35 cellular contexts compared by ENCODE assay signal in the genomic region with DNA sequence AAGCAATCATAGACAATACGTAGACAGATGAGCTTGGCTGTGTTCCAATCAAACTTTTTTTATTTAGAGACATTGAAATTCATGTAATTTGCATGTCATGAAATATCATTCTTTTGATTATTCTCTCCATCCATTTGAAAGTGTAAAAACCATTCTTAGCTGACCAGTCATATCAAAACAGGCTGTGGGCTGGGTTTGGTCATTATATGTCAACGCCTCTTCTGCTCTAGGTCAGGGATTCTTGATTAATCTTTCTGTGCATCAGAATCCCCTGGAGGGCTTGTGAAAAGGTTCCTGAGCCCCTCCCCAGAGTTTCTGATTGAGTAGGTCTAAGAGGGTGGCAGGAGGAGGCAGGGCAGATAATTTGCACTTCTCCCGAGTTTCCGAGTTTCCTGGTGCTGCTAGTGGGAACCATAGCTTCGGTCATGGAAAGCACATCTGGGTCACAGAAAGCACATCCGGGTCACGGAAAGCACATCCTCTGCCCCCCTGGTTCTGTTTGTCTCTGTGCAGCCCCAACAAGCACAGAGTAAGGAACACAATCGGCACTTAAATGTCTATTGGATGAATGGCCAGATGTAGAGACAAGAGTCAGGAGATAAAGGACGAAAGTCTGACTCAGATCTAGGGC. TPM values are rescaled to one million over a fixed set of nuclear protein-coding genes. Genes with fewer than 3 reads are reported as not detected.
"Had no signal": no experiment of that assay in that cellular context is flagged by ENCODE, and none has a peak within 500 bp of the region (broad histone marks: within the 10 kb centered on the region; RNA-seq: fewer than 3 reads in every experiment).

No MANE protein-coding gene starts in this region.

- H3K36me3 Mint-ChIP-seq: activated naive CD4-positive, alpha-beta T cell treated with anti-CD3 and anti-CD28 coated beads, Interleukin-2, amount 50 U/mL, for 72 hours had no signal

- H3K27ac Mint-ChIP-seq: activated B cell treated with CpG ODN at 0.5 μM for 24 hours; activated naive CD4-positive, alpha-beta T cell treated with anti-CD3 and anti-CD28 coated beads, Interleukin-2, amount 50 U/mL, for 72 hours; activated T-cell treated with anti-CD3 and anti-CD28 coated beads, Interleukin-2, amount 50 U/mL, for 72 hours; nephron progenitor cell; T-helper 2 cell treated with Interferon-gamma antibody and Interleukin-4, amounts not matched to agents 5 μg/mL and 100 μg/mL, for 36 hours had no signal

- H3K4me3 ChIP-seq: body of pancreas, coronary artery, dorsolateral prefrontal cortex, mucosa of descending colon, psoas muscle, sigmoid colon, smooth muscle cell, testis had no signal

- H3K79me2 ChIP-seq: parathyroid adenoma had no signal

- H3K27me3 Mint-ChIP-seq: activated B cell treated with CpG ODN at 0.5 μM for 24 hours had no signal

- FAIRE-seq: frontal cortex, urothelium cell line had no signal

- H3K27me3 ChIP-seq: body of pancreas, sigmoid colon, testis had no signal

- H3K27ac ChIP-seq: body of pancreas, coronary artery, dorsolateral prefrontal cortex, parathyroid adenoma, psoas muscle, sigmoid colon, testis had no signal

- H3K9me3 ChIP-seq: body of pancreas, mucosa of descending colon, psoas muscle, sigmoid colon, testis had no signal

- H2AFZ ChIP-seq: parathyroid adenoma had no signal

- H3K4me1 Mint-ChIP-seq: nephron progenitor cell had no signal

- H3K9ac ChIP-seq: parathyroid adenoma had no signal

- H3K9me3 Mint-ChIP-seq: activated B cell treated with CpG ODN at 0.5 μM for 24 hours; activated naive CD4-positive, alpha-beta T cell treated with anti-CD3 and anti-CD28 coated beads, Interleukin-2, amount 50 U/mL, for 72 hours; activated T-cell treated with anti-CD3 and anti-CD28 coated beads, Interleukin-2, amount 50 U/mL, for 72 hours; nephron progenitor cell; T-helper 2 cell treated with Interferon-gamma antibody and Interleukin-4, amounts not matched to agents 5 μg/mL and 100 μg/mL, for 36 hours had no signal

- H3K4me1 ChIP-seq: body of pancreas, parathyroid adenoma, testis had no signal

- H3K4me3 Mint-ChIP-seq: activated B cell treated with CpG ODN at 0.5 μM for 24 hours; activated T-cell treated with anti-CD3 and anti-CD28 coated beads, Interleukin-2, amount 50 U/mL, for 72 hours; nephron progenitor cell; T-helper 2 cell treated with Interferon-gamma antibody and Interleukin-4, amounts not matched to agents 5 μg/mL and 100 μg/mL, for 36 hours had no signal

- H3K4me2 ChIP-seq: smooth muscle cell had no signal

- ATAC-seq: activated naive CD4-positive, alpha-beta T cell treated with anti-CD3 and anti-CD28 coated beads, Interleukin-2, amount 50 U/mL, for 72 hours; body of pancreas; left ventricle myocardium superior; mucosa of descending colon; psoas muscle; stimulated activated naive CD8-positive, alpha-beta T cell treated with anti-CD3 and anti-CD28 coated beads, Interleukin-15, Interleukin-2, amounts not matched to agents 100 U/mL and 50 U/mL, for 24 hours had no signal

- DNase-seq: activated B cell treated with CpG ODN at 0.5 μM for 24 hours; activated CD4-positive, alpha-beta T cell treated with anti-CD3 and anti-CD28 coated beads, Interleukin-2, amount 50 U/mL, for 1 hour; activated naive CD4-positive, alpha-beta T cell; activated T-cell treated with anti-CD3 and anti-CD28 coated beads for 4 hours; activated T-cell treated with anti-CD3 and anti-CD28 coated beads, Interleukin-2, amount 50 U/mL, for 72 hours; anterior cingulate cortex; body of pancreas; effector memory CD4-positive, alpha-beta T cell; islet precursor cell; nephron progenitor cell; nucleus accumbens; sigmoid colon; stimulated activated CD4-positive, alpha-beta T cell treated with anti-CD3 and anti-CD28 coated beads, Interleukin-15, amount 100 ng/mL, for 24 hours; stimulated activated CD4-positive, alpha-beta T cell treated with anti-CD3 and anti-CD28 coated beads, Interleukin-2, amount 100 ng/mL, for 24 hours; stimulated activated naive CD8-positive, alpha-beta T cell treated with anti-CD3 and anti-CD28 coated beads, Interleukin-15, Interleukin-2, amounts not matched to agents 100 U/mL and 50 U/mL, for 24 hours; T-helper 1 cell; testis; trophoblast cell had no signal

RNA-seq across cellular contexts. Expression of a gene that starts 16.4 kb away (rescaled TPM):
- total RNA-seq: body of pancreas, cardiac septum, left ventricle myocardium superior, mesenteric fat pad, sigmoid colon had no signal

RNA-seq across cellular contexts. Expression of a gene that starts 25.7 kb away (rescaled TPM):
- total RNA-seq: activated B cell treated with CpG ODN at 0.5 μM for 24 hours; activated naive CD4-positive, alpha-beta T cell treated with anti-CD3 and anti-CD28 coated beads, Interleukin-2, amount 50 U/mL, for 72 hours; activated T-cell treated with anti-CD3 and anti-CD28 coated beads, Interleukin-2, amount 50 U/mL, for 72 hours; body of pancreas; cardiac septum; epithelial cell of proximal tubule; frontal cortex; left ventricle myocardium superior; lung microvascular endothelial cell; mesenteric fat pad; mucosa of descending colon; myocyte; psoas muscle; sigmoid colon; smooth muscle cell had no signal
- polyA plus RNA-seq: adipose tissue, psoas muscle, sigmoid colon, smooth muscle cell had no signal
